In the genomic region with DNA sequence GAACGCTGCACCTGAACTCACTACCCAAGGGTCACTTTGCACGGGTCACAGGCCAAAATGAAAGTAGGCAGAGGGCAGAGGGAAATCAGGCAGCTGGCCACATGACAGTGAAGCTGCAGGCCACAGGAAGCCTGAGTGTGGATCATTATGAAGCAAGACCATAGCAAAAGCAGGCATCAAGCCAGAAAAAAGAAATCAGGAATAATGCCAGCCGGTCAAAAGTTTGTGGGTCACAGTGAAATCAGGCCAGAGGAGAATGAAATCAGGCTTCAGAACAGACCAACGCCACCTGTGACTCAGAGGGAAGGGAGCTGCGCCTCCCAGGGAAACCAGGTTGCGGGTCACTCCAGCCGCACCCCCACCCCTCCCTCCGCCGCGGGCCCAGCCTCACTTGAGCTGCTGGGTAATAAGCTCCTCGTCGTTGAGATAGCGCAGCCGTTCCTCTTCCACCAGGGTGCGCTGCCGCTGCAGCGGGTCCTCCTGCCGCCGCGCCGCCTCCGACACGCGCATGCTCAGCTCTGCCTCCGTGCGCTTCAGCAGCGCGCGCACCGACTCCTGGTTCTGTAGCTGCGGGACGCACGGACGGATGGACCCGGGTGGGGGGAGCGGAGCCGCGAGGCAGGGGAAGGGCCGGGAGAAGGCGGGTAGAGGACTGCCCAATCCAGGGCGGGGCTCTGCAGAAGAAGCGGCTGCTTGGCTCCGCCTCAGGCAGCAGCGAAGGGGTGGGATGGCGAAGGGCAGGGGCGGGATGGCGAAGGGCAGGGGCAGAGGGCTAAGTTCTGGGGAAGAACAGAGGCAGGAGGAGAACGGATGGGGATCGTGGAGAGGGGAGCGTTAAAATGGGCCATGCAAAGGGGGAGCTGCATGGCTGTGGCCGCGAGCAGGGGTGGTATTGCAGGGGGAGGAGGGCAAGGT, we compare ENCODE assay signal across 8 cellular contexts. TPM values are rescaled to one million over a fixed set of nuclear protein-coding genes. Genes with fewer than 3 reads are reported as not detected.
DNase-seq lines count a peak whose midpoint lies in the region; TF ChIP-seq lines count a peak whose summit lies in the region.

No MANE protein-coding gene starts in this region.

- peak overlapping the region; percentile 90 for H2AFZ ChIP-seq in SK-N-SH (ENCODE audit: low read depth)

- in situ Hi-C loops in HAP-1 (cut with MboI; ENCODE audit: low sequenced_read_pairs) = loop anchor here (10.0 kb wide), 1 partner anchor 57 kb away; no protein-coding TSS in a partner anchor

- H3K4me3 Mint-ChIP-seq in activated naive CD4-positive, alpha-beta T cell treated with anti-CD3 and anti-CD28 coated beads, Interleukin-2, amount 50 U/mL, for 24 hours = peak overlapping the region; percentile 97

- peaks cover 24% of the 10 kb centered on the region for H3K4me1 Mint-ChIP-seq in activated naive CD4-positive, alpha-beta T cell treated with anti-CD3 and anti-CD28 coated beads, Interleukin-2, amount 50 U/mL, for 24 hours

- H3K27me3 ChIP-seq in HAP-1 (ENCODE audit: low read depth) (peaks cover 13% of the 10 kb centered on the region), SK-N-SH (ENCODE audit: insufficient read depth) (no peaks in the 10 kb centered on the region), subcutaneous abdominal adipose tissue (ENCODE audit: control insufficient read depth in 5 of 5, insufficient read depth in 4 of 5, low read length in 5 of 5) (peaks cover 21 to 40% (median 34%) of the 10 kb centered on the region in 5 donors)

- no peaks in the 10 kb centered on the region for H4K20me1 ChIP-seq in SK-N-SH (ENCODE audit: insufficient read depth)

- H3K4me2 ChIP-seq in SK-N-SH = peak overlapping the region; percentile 84

- H3K9me3 ChIP-seq in HAP-1 (no peaks in the 10 kb centered on the region), SK-N-SH (no peaks in the 10 kb centered on the region), subcutaneous abdominal adipose tissue (ENCODE audit: control insufficient read depth in 5 of 5, low read length in 5 of 5) (no peaks in the 10 kb centered on the region)

- H3K36me3 ChIP-seq in HAP-1 (replicated peaks) = no peaks in the 10 kb centered on the region
- H3K36me3 ChIP-seq in SK-N-SH (replicated peaks in 1 of 2; ENCODE audit: control insufficient read depth in 1 of 2, insufficient read depth in 2 of 2, low read length in 1 of 2) = no peaks in the 10 kb centered on the region
- no peaks in the 10 kb centered on the region for H3K36me3 ChIP-seq in subcutaneous abdominal adipose tissue (ENCODE audit: control insufficient read depth in 5 of 5, insufficient read depth in 5 of 5, low read length in 5 of 5)

- 15% methylated on average over 40 of the region's 52 CpGs for WGBS in SK-N-SH (ENCODE audit: low lambda C conversion rate)

- peak; percentile 83 for TF ChIP-seq RAD21 in SK-N-SH (IDR thresholded peaks at IDR 0.05; ENCODE audit: low read length)

- no peaks in the 10 kb centered on the region for H3K9me2 ChIP-seq in SK-N-SH

- POLR2A ChIA-PET in SK-N-SH (lab: Yijun Ruan, JAX) = interaction anchor here (0.8 to 1.4 kb wide), 5 partner anchors 15 to 40 kb away, joined by 3 to 6 read pairs (median 3); no protein-coding TSS in a partner anchor

- CTCF ChIA-PET in SK-N-SH (lab: Yijun Ruan, JAX) = interaction anchor here (0.5 to 7.2 kb wide), 44 partner anchors 8 to 188 kb away, joined by 3 to 167 read pairs (median 6); partner anchors contain the start of genes EPOP and SRCIN1

- H3K4me1 ChIP-seq in HAP-1 (peaks cover 19% of the 10 kb centered on the region), SK-N-SH (ENCODE audit: control insufficient read depth in 1 of 2, insufficient read depth in 2 of 2, low read depth in 1 of 2, low read length in 1 of 2) (peaks cover 0 to 30% of the 10 kb centered on the region in 2 experiments; a peak in 2 of 4 replicates), subcutaneous abdominal adipose tissue (ENCODE audit: control insufficient read depth in 5 of 5, insufficient read depth in 5 of 5, low read length in 5 of 5) (peaks cover 7 to 49% (median 35%) of the 10 kb centered on the region in 5 donors)

- H3K9ac ChIP-seq in SK-N-SH = no peak overlapping the region
- peak overlapping the region; percentile 35 to 84 (median 49) for H3K9ac ChIP-seq in subcutaneous abdominal adipose tissue (ENCODE audit: low read length in 5 of 5)

- H3K4me3 ChIP-seq in HAP-1 (peak overlapping the region; percentile 27), SK-N-SH (ENCODE audit: low read depth in 2 of 2, low read length in 1 of 2) (peak overlapping the region; percentile 35 to 55), subcutaneous abdominal adipose tissue (ENCODE audit: low read depth in 1 of 5, low read length in 5 of 5) (peak overlapping the region; percentile 42 to 70 (median 58))

- no peaks in the 10 kb centered on the region for H3K9me3 Mint-ChIP-seq in activated naive CD4-positive, alpha-beta T cell treated with anti-CD3 and anti-CD28 coated beads, Interleukin-2, amount 50 U/mL, for 24 hours

- H3K79me2 ChIP-seq in SK-N-SH (ENCODE audit: insufficient read depth) = no peaks in the 10 kb centered on the region

- no peaks in the 10 kb centered on the region for H3K36me3 Mint-ChIP-seq in activated naive CD4-positive, alpha-beta T cell treated with anti-CD3 and anti-CD28 coated beads, Interleukin-2, amount 50 U/mL, for 24 hours

- H3F3A ChIP-seq in SK-N-SH (replicated peaks; ENCODE audit: insufficient read depth) = peaks cover 6% of the 10 kb centered on the region

- no peak overlapping the region for H3K27ac Mint-ChIP-seq in activated naive CD4-positive, alpha-beta T cell treated with anti-CD3 and anti-CD28 coated beads, Interleukin-2, amount 50 U/mL, for 24 hours

- no peak; a peak in 1 of 4 replicates for TF ChIP-seq EP300 in SK-N-SH (IDR thresholded peaks at IDR 0.05; ENCODE audit: borderline replicate concordance in 1 of 2, low read depth in 1 of 2, low read length in 1 of 2)

- H3K27ac ChIP-seq in SK-N-SH (ENCODE audit: low read depth in 2 of 2, low read length in 1 of 2) (no peak overlapping the region; a peak in 1 of 4 replicates), subcutaneous abdominal adipose tissue (ENCODE audit: low read depth, low read length) (peak overlapping the region; percentile 88)

- peak; percentile 84 for TF ChIP-seq CTCF in SK-N-SH (IDR thresholded peaks at IDR 0.05)

- peak; percentile 87 for DNase-seq in DMS53 treated with DMSO at 0.1 percent for 48 hours (lab: John Stamatoyannopoulos, UW; ENCODE audit: unreplicated experiment)
- DNase-seq in HAP-1 (ENCODE audit: low spot score in 2 of 2) = peak; percentile 92 to 96
- DNase-seq in NCI-H1092 (lab: John Stamatoyannopoulos, UW) = peak; percentile 84
- DNase-seq in SK-N-SH = peak; percentile 97
- peak; percentile 10 for DNase-seq in glomerular endothelial cell (ENCODE audit: extremely low read depth, low read depth, low spot score)
- DNase-seq in non-pigmented ciliary epithelial cell (ENCODE audit: low read depth) = peak; percentile 48

- H3K27me3 Mint-ChIP-seq in activated naive CD4-positive, alpha-beta T cell treated with anti-CD3 and anti-CD28 coated beads, Interleukin-2, amount 50 U/mL, for 24 hours = peaks cover 12% of the 10 kb centered on the region

TF ChIP-seq in SK-N-SH, 30 proteins besides CTCF, POLR2A, EP300 and RAD21:
- TF ChIP-seq CHD2 (IDR thresholded peaks at IDR 0.05; ENCODE audit: low read length, partially characterized antibody) (peak; percentile 54), FOSL2 (IDR thresholded peaks at IDR 0.05; ENCODE audit: borderline replicate concordance, low read depth) (no peak), MAX (IDR thresholded peaks at IDR 0.05; ENCODE audit: low read depth) (0 out of 2 replicates have a peak, but pooled peaks have one; percentile 42), NRF1 (IDR thresholded peaks at IDR 0.05; ENCODE audit: low read depth, low read length) (peak; percentile 96), SMC3 (IDR thresholded peaks at IDR 0.05; ENCODE audit: low read depth, low read length) (peak; percentile 96), RCOR1 (IDR thresholded peaks at IDR 0.05; ENCODE audit: low read length) (no peak), POLR2AphosphoS5 (IDR thresholded peaks at IDR 0.05; ENCODE audit: low read depth, low read length) (no peak), MXI1 (IDR thresholded peaks at IDR 0.05; ENCODE audit: low read depth, low read length) (peak; percentile 43; the same call in 1 of the 2 replicates)

RNA-seq across cellular contexts. Expression of gene SRCIN1, which starts 47.7 kb away (rescaled TPM):
- 0.45 and 1.0 TPM in 2 replicates for polyA plus RNA-seq in SK-N-SH (2012; rRNA removed)
- 0.28 and 0.42 TPM in 2 replicates for polyA plus RNA-seq in SK-N-SH (2012; cell fraction: cytosol; rRNA removed)
- 4.6 and 5.6 TPM in 2 replicates for polyA plus RNA-seq in SK-N-SH (2012; cell fraction: nucleus; rRNA removed)
- 0.19 TPM in 1 of 2 replicates, not detected in the other for total RNA-seq in glomerular endothelial cell

Comparison
In these comparisons a context has a peak if more than half of its experiments do, and no peak if none do; other contexts are left out.
1. DNase-seq: peak in every context shown above with its lines; median percentile 97 in SK-N-SH; 94 in HAP-1; 87 in DMS53 treated with DMSO at 0.1 percent for 48 hours; 84 in NCI-H1092; 48 in non-pigmented ciliary epithelial cell; 10 in glomerular endothelial cell.